Comparison of ENCODE assay signal across 36 cellular contexts in genomic region chrX:76550016-76550415, GRCh38.
DNase-seq lines count a peak whose midpoint lies in the region; ATAC-seq, FAIRE-seq and TF ChIP-seq lines count a peak whose summit lies in the region.
"Had no signal": no experiment of that assay in that cellular context is flagged by ENCODE, and none has a peak within 500 bp of the region (broad histone marks: within the 10 kb centered on the region; RNA-seq: fewer than 3 reads in every experiment).

No MANE protein-coding gene starts in this region.

- no peaks in the 10 kb centered on the region for H4K20me1 ChIP-seq in HepG2 (ENCODE audit: insufficient read depth, low read length)
- H4K20me1 ChIP-seq in MM.1S (ENCODE audit: insufficient read depth, low read length), result no peaks in the 10 kb centered on the region
- no peaks in the 10 kb centered on the region for H4K20me1 ChIP-seq in hepatocyte (ENCODE audit: insufficient read depth, poor library complexity, severe bottlenecking)
- H4K20me1 ChIP-seq: BLaER1; BLaER1 treated with 17β-estradiol and CSF1 and Interleukin-3, amounts not matched to agents 10 nM and 100 nM had no signal

- no TSS peak for BruUV-seq in HepG2 (replicated peaks; lab: Mats Ljungman, UMichigan)
- BruUV-seq in Calu3 (replicated peaks; lab: Mats Ljungman, UMichigan), result no TSS peak

- H3K23ac ChIP-seq in mesendoderm (ENCODE audit: low read length), result no peak overlapping the region

- H2BK5ac ChIP-seq in mesendoderm (ENCODE audit: low read length), result no peak overlapping the region

- TF ChIP-seq EP300 in HepG2 (IDR thresholded peaks at IDR 0.05; ENCODE audit: low read depth in 2 of 2, low read length in 2 of 2), result no peak
- no peak for TF ChIP-seq EP300 in HepG2 (CRISPR knock-in tag; IDR thresholded peaks at IDR 0.05; ENCODE audit: borderline replicate concordance)

- H3K79me2 ChIP-seq in HepG2 (ENCODE audit: insufficient read depth, low read length), result no peaks in the 10 kb centered on the region
- no peaks in the 10 kb centered on the region for H3K79me2 ChIP-seq in MM.1S (ENCODE audit: low read length)
- H3K79me2 ChIP-seq in mesendoderm (ENCODE audit: control insufficient read depth, insufficient read depth, low read length), result no peaks in the 10 kb centered on the region
- H3K79me2 ChIP-seq in hepatocyte, result no peaks in the 10 kb centered on the region

- H3K79me1 ChIP-seq in mesendoderm (ENCODE audit: low read length), result no peaks in the 10 kb centered on the region

- intact Hi-C loops in HepG2 (cut with micrococcal nuclease; ENCODE audit: unreplicated experiment) (no loop called here), right lobe of liver (cut with DNase I) (no loop called here), Calu3 (cut with micrococcal nuclease; ENCODE audit: unreplicated experiment) (no loop called here)

- H3K9ac ChIP-seq in HepG2 (ENCODE audit: insufficient read depth, low read depth, low read length) (no peak overlapping the region), MM.1S (ENCODE audit: low read length) (no peak overlapping the region), mesendoderm (ENCODE audit: low read length) (no peak overlapping the region)
- H3K9ac ChIP-seq: BLaER1; BLaER1 treated with 17β-estradiol and CSF1 and Interleukin-3, amounts not matched to agents 10 nM and 100 nM had no signal

- no peaks in the 10 kb centered on the region for H3K36me3 Mint-ChIP-seq in Calu3 (ENCODE audit: insufficient read depth, unreplicated experiment)
- no peaks in the 10 kb centered on the region for H3K36me3 Mint-ChIP-seq in activated naive CD8-positive, alpha-beta T cell treated with anti-CD3 and anti-CD28 coated beads for 36 hours
- H3K36me3 Mint-ChIP-seq: CD14-positive monocyte; CD4-positive, alpha-beta memory T cell; CD4-positive, CD25-positive, alpha-beta regulatory T cell; CD8-positive, alpha-beta T cell had no signal

- CTCF ChIA-PET in HepG2 (lab: Yijun Ruan, JAX; ENCODE audit: low intra/inter-chr PET ratio, low total read pairs) (no interaction called here), Calu3 (lab: Charles Lee) (no interaction called here)

- H3K4me1 ChIP-seq in HepG2 (ENCODE audit: insufficient read depth, low read length) (no peaks in the 10 kb centered on the region), right lobe of liver (no peaks in the 10 kb centered on the region), MM.1S (ENCODE audit: low read length) (no peaks in the 10 kb centered on the region), mesendoderm (ENCODE audit: control insufficient read depth, low read depth, low read length) (no peaks in the 10 kb centered on the region), hepatocyte (ENCODE audit: insufficient read depth) (no peaks in the 10 kb centered on the region)
- H3K4me1 ChIP-seq: A549; BE2C; BLaER1; BLaER1 treated with 17β-estradiol and CSF1 and Interleukin-3, amounts not matched to agents 10 nM and 100 nM; Caco-2 had no signal

- no peak for TF ChIP-seq CTCF in HepG2 (CRISPR knock-in tag; IDR thresholded peaks at IDR 0.05)
- TF ChIP-seq CTCF in right lobe of liver (IDR thresholded peaks at IDR 0.05), result no peak
- TF ChIP-seq CTCF in Calu3 (IDR thresholded peaks at IDR 0.05; ENCODE audit: unreplicated experiment), result no peak
- no peak for TF ChIP-seq CTCF in MM.1S (IDR thresholded peaks at IDR 0.05; ENCODE audit: low read length)
- TF ChIP-seq CTCF in hepatocyte (IDR thresholded peaks at IDR 0.05; ENCODE audit: poor library complexity), result no peak

- no peak overlapping the region for H2BK15ac ChIP-seq in mesendoderm (replicated peaks; ENCODE audit: low read depth)

- no peak overlapping the region for H3K18ac ChIP-seq in mesendoderm (ENCODE audit: low read length)

- H3K9me3 ChIP-seq in HepG2 (ENCODE audit: low read length), result peaks cover 5% of the 10 kb centered on the region; the same call in 1 of the 2 replicates
- no peaks in the 10 kb centered on the region for H3K9me3 ChIP-seq in right lobe of liver
- H3K9me3 ChIP-seq in MM.1S (replicated peaks; ENCODE audit: insufficient read depth, low read length), result no peaks in the 10 kb centered on the region
- no peaks in the 10 kb centered on the region for H3K9me3 ChIP-seq in hepatocyte (ENCODE audit: low read depth)
- H3K9me3 ChIP-seq: A549, BE2C, Caco-2 had no signal

- TF ChIP-seq POLR2A in HepG2 (IDR thresholded peaks at IDR 0.05; ENCODE audit: insufficient read depth in 1 of 2, low read depth in 2 of 2, low read length in 2 of 2), result no peak
- no peak for TF ChIP-seq POLR2A in right lobe of liver (IDR thresholded peaks at IDR 0.05)

- POLR2A ChIA-PET in HepG2 (lab: Yijun Ruan, JAX), result no interaction called here

- H3K4ac ChIP-seq in mesendoderm (ENCODE audit: low read depth, low read length), result no peak overlapping the region

- peak overlapping the region; percentile 39 for H4K8ac ChIP-seq in mesendoderm (ENCODE audit: low read depth, low read length)

- no peak overlapping the region for H4K5ac ChIP-seq in mesendoderm (ENCODE audit: low read length)

- H2AFZ ChIP-seq in HepG2 (ENCODE audit: low read length) (no peak overlapping the region), MM.1S (ENCODE audit: low read length) (no peak overlapping the region), hepatocyte (no peak overlapping the region)

- H3K27me3 ChIP-seq in HepG2 (ENCODE audit: control insufficient read depth in 1 of 2, insufficient read depth in 2 of 2, low read length in 2 of 2) (no peaks in the 10 kb centered on the region), right lobe of liver (no peaks in the 10 kb centered on the region), MM.1S (replicated peaks; ENCODE audit: insufficient read depth, low read length) (no peaks in the 10 kb centered on the region), mesendoderm (ENCODE audit: insufficient read depth, low read length, poor library complexity) (no peaks in the 10 kb centered on the region), hepatocyte (no peaks in the 10 kb centered on the region)
- H3K27me3 ChIP-seq: BE2C had no signal

- no peak overlapping the region for H2BK120ac ChIP-seq in mesendoderm (ENCODE audit: low read depth, low read length)

- TF ChIP-seq RAD21 in HepG2 (CRISPR knock-in tag; IDR thresholded peaks at IDR 0.05), result no peak

- no CpG with 5 or more reads among the region's 3 CpGs for WGBS in HepG2 (ENCODE audit: low lambda C conversion rate)
- 37% methylated on average over 2 of the region's 3 CpGs for WGBS in right lobe of liver (ENCODE audit: insufficient coverage, low coverage, low lambda C conversion rate, missing lambda C conversion rate)
- no CpG with 5 or more reads among the region's 3 CpGs for WGBS in mesendoderm (ENCODE audit: extremely low coverage, insufficient coverage, low lambda C conversion rate)
- 70% methylated on average over 3 of the region's 3 CpGs for WGBS in hepatocyte (ENCODE audit: low lambda C conversion rate, missing lambda C conversion rate)

- in situ Hi-C loops in HepG2 (cut with HindIII; ENCODE audit: extremely low pct_ligation_motif_present, low pct_unique_long_range_greater_than_20kb), result loop anchor here (10.0 kb wide), 1 partner anchor 1475 kb away; no protein-coding TSS in a partner anchor

- peaks cover 12% of the 10 kb centered on the region for H3K9me3 Mint-ChIP-seq in Calu3 (ENCODE audit: low read depth, unreplicated experiment)
- peaks cover 22% of the 10 kb centered on the region for H3K9me3 Mint-ChIP-seq in activated naive CD8-positive, alpha-beta T cell treated with anti-CD3 and anti-CD28 coated beads for 36 hours
- H3K9me3 Mint-ChIP-seq: CD4-positive, alpha-beta T cell had no signal

- no peak for FAIRE-seq in HepG2 (lab: Jason Lieb, UNC)
- FAIRE-seq: A204.1, A549, D721Med had no signal

- ATAC-seq in HepG2 (peak; percentile 71), right lobe of liver (no peak)
- ATAC-seq: A549; CD8-positive, alpha-beta T cell had no signal

- no peak overlapping the region for H3K56ac ChIP-seq in mesendoderm (ENCODE audit: low read length)

- no peak overlapping the region for H3K27ac Mint-ChIP-seq in Calu3 (ENCODE audit: unreplicated experiment)
- H3K27ac Mint-ChIP-seq in activated naive CD8-positive, alpha-beta T cell treated with anti-CD3 and anti-CD28 coated beads for 36 hours, result no peak overlapping the region
- H3K27ac Mint-ChIP-seq: B cell; CD14-positive monocyte; CD4-positive, alpha-beta memory T cell; CD4-positive, alpha-beta T cell; CD4-positive, CD25-positive, alpha-beta regulatory T cell; CD8-positive, alpha-beta memory T cell; CD8-positive, alpha-beta T cell had no signal

- H3K4me3 Mint-ChIP-seq in Calu3 (ENCODE audit: low read depth, unreplicated experiment), result no peak overlapping the region
- H3K4me3 Mint-ChIP-seq in activated naive CD8-positive, alpha-beta T cell treated with anti-CD3 and anti-CD28 coated beads for 36 hours, result no peak overlapping the region
- H3K4me3 Mint-ChIP-seq: B cell; CD14-positive monocyte; CD4-positive, alpha-beta memory T cell; CD4-positive, alpha-beta T cell; CD4-positive, CD25-positive, alpha-beta regulatory T cell; CD8-positive, alpha-beta T cell had no signal

- H3K27me3 Mint-ChIP-seq in Calu3 (ENCODE audit: unreplicated experiment), result no peaks in the 10 kb centered on the region
- no peaks in the 10 kb centered on the region for H3K27me3 Mint-ChIP-seq in activated naive CD8-positive, alpha-beta T cell treated with anti-CD3 and anti-CD28 coated beads for 36 hours
- H3K27me3 Mint-ChIP-seq: B cell; CD4-positive, alpha-beta T cell; CD4-positive, CD25-positive, alpha-beta regulatory T cell had no signal

- H3K9me2 ChIP-seq in MM.1S (replicated peaks; ENCODE audit: insufficient read depth, low read length), result no peaks in the 10 kb centered on the region
- no peaks in the 10 kb centered on the region for H3K9me2 ChIP-seq in hepatocyte (replicated peaks; ENCODE audit: insufficient read depth)

- H3K4me3 ChIP-seq in HepG2 (replicated peaks in 1 of 3; ENCODE audit: insufficient read depth in 1 of 3, low read depth in 2 of 3, low read length in 3 of 3) (no peak overlapping the region), right lobe of liver (no peak overlapping the region), MM.1S (ENCODE audit: low read length) (no peak overlapping the region), mesendoderm (ENCODE audit: low read length) (no peak overlapping the region), hepatocyte (no peak overlapping the region)
- H3K4me3 ChIP-seq: A549; BLaER1; BLaER1 treated with 17β-estradiol and CSF1 and Interleukin-3, amounts not matched to agents 10 nM and 100 nM had no signal

- H3K36me3 ChIP-seq in HepG2 (replicated peaks in 1 of 2; ENCODE audit: control insufficient read depth in 1 of 2, insufficient read depth in 2 of 2, low read length in 2 of 2) (no peaks in the 10 kb centered on the region), right lobe of liver (no peaks in the 10 kb centered on the region), MM.1S (replicated peaks; ENCODE audit: insufficient read depth, low read length) (no peaks in the 10 kb centered on the region), mesendoderm (ENCODE audit: control insufficient read depth, insufficient read depth, low read length) (no peaks in the 10 kb centered on the region), hepatocyte (replicated peaks; ENCODE audit: insufficient read depth, low read depth) (no peaks in the 10 kb centered on the region)
- H3K36me3 ChIP-seq: BE2C; BLaER1; BLaER1 treated with 17β-estradiol and CSF1 and Interleukin-3, amounts not matched to agents 10 nM and 100 nM had no signal

- no peaks in the 10 kb centered on the region for H3F3A ChIP-seq in MM.1S (ENCODE audit: insufficient read depth, low read length)

- DNase-seq in HepG2 (ENCODE audit: low spot score) (no peak), right lobe of liver (no peak), Calu3 (peak; percentile 0), MM.1S (peak; percentile 19), mesendoderm (no peak), hepatocyte (ENCODE audit: low spot score) (no peak), islet precursor cell (no peak)
- DNase-seq in activated naive CD8-positive, alpha-beta T cell treated with anti-CD3 and anti-CD28 coated beads for 36 hours, result no peak
- DNase-seq: 8988T; ACHN; AML-193; BE2C; C1 segment of cervical spinal cord; Caco-2; CD4-positive, alpha-beta memory T cell; CD4-positive, alpha-beta T cell; CD4-positive, CD25-positive, alpha-beta regulatory T cell; CD8-positive, alpha-beta memory T cell; CD8-positive, alpha-beta T cell; COR-L47; DMS 273 treated with DMSO at 0.1 percent for 48 hours; DMS153; DMS53; DMS79; DMS79 treated with DMSO at 0.1 percent for 48 hours; DND-41; EL had no signal

- H3K27ac ChIP-seq in HepG2 (ENCODE audit: extremely low read length, insufficient read depth, low read length) (no peak overlapping the region), right lobe of liver (no peak overlapping the region), MM.1S (ENCODE audit: low read length) (no peak overlapping the region), mesendoderm (ENCODE audit: low read depth, low read length) (no peak overlapping the region), hepatocyte (no peak overlapping the region)
- H3K27ac ChIP-seq: 22Rv1; A549; BLaER1; BLaER1 treated with 17β-estradiol and CSF1 and Interleukin-3, amounts not matched to agents 10 nM and 100 nM; C4-2B had no signal

- no peak overlapping the region for H3K4me2 ChIP-seq in HepG2 (ENCODE audit: low read depth, low read length)
- H3K4me2 ChIP-seq in MM.1S (ENCODE audit: low read depth, low read length), result no peak overlapping the region
- no peak overlapping the region for H3K4me2 ChIP-seq in mesendoderm (ENCODE audit: low read length)
- no peak overlapping the region for H3K4me2 ChIP-seq in hepatocyte
- H3K4me2 ChIP-seq: A549; BLaER1; BLaER1 treated with 17β-estradiol and CSF1 and Interleukin-3, amounts not matched to agents 10 nM and 100 nM had no signal

- H3K4me1 Mint-ChIP-seq in Calu3 (ENCODE audit: low read depth, unreplicated experiment), result no peaks in the 10 kb centered on the region
- no peaks in the 10 kb centered on the region for H3K4me1 Mint-ChIP-seq in activated naive CD8-positive, alpha-beta T cell treated with anti-CD3 and anti-CD28 coated beads for 36 hours
- H3K4me1 Mint-ChIP-seq: B cell; CD14-positive monocyte; CD4-positive, CD25-positive, alpha-beta regulatory T cell; CD8-positive, alpha-beta memory T cell had no signal

- H2AK5ac ChIP-seq in mesendoderm (ENCODE audit: low read length), result no peak overlapping the region

Comparison
In these comparisons a context has a peak if more than half of its experiments do, and no peak if none do; other contexts are left out.
1. DNase-seq: peak in Calu3 (single experiment) and MM.1S (single experiment); none in HepG2 (single experiment), right lobe of liver (0 of 3), mesendoderm (single experiment), hepatocyte (single experiment), islet precursor cell (single experiment) and activated naive CD8-positive, alpha-beta T cell treated with anti-CD3 and anti-CD28 coated beads for 36 hours (single experiment).